In genomic region chr10:72092171-72092924, GRCh38 we compare ENCODE assay signal across 28 cellular contexts.
"Had no signal": no experiment of that assay in that cellular context is flagged by ENCODE, and none has a peak within 500 bp of the region (broad histone marks: within the 10 kb centered on the region; RNA-seq: fewer than 3 reads in every experiment).

No MANE protein-coding gene starts in this region.

- H3K27me3 Mint-ChIP-seq: natural killer cell treated with Interleukin-12 subunit alpha and Interleukin-12 subunit beta and Interleukin-15 and Interleukin-18, amount 100 ng/mL, for 72 hours; T-helper 17 cell had no signal

- H3K36me3 ChIP-seq: WERI-Rb-1 had no signal

- H3K4me3 ChIP-seq: adrenal gland, body of pancreas, esophagus muscularis mucosa, heart right ventricle, left lung, lung, mucosa of descending colon, sigmoid colon, stomach, tibial nerve had no signal

- H3K4me1 ChIP-seq: foreskin keratinocyte had no signal

- H3K27me3 ChIP-seq: adrenal gland had no signal

- H3K9me3 Mint-ChIP-seq: activated T-cell treated with anti-CD3 and anti-CD28 coated beads, Interleukin-2, amount 50 U/mL, for 4 hours; natural killer cell treated with Interleukin-12 subunit alpha and Interleukin-12 subunit beta and Interleukin-15 and Interleukin-18, amount 100 ng/mL, for 72 hours; stimulated activated effector memory CD8-positive, alpha-beta T cell treated with anti-CD3 and anti-CD28 coated beads, Interleukin-12 subunit alpha, Interleukin-12 subunit beta, amount 100 ng/mL, for 72 hours had no signal

- H3K27ac ChIP-seq: adrenal gland, body of pancreas, esophagus muscularis mucosa, foreskin keratinocyte, heart right ventricle, left lung, sigmoid colon, stomach, tibial nerve, WERI-Rb-1 had no signal

- ATAC-seq: activated CD4-positive, CD25-positive, alpha-beta regulatory T cell treated with anti-CD3 and anti-CD28 coated beads, Interleukin-2, amount 50 U/mL, for 24 hours; activated T-cell treated with anti-CD3 and anti-CD28 coated beads, Interleukin-2, amount 50 U/mL, for 4 hours; body of pancreas; foreskin keratinocyte; heart right ventricle; left lung; mucosa of descending colon; natural killer cell treated with Interleukin-12 subunit alpha and Interleukin-12 subunit beta and Interleukin-15 and Interleukin-18, amount 100 ng/mL, for 72 hours; T-helper 17 cell had no signal

- H3K27ac Mint-ChIP-seq: activated naive CD8-positive, alpha-beta T cell treated with anti-CD3 and anti-CD28 coated beads for 36 hours; natural killer cell treated with Interleukin-12 subunit alpha and Interleukin-12 subunit beta and Interleukin-15 and Interleukin-18, amount 100 ng/mL, for 72 hours; stimulated activated effector memory CD8-positive, alpha-beta T cell treated with anti-CD3 and anti-CD28 coated beads, Interleukin-12 subunit alpha, Interleukin-12 subunit beta, amount 100 ng/mL, for 72 hours had no signal

- H3K4me3 Mint-ChIP-seq: activated naive CD8-positive, alpha-beta T cell treated with anti-CD3 and anti-CD28 coated beads for 36 hours; activated T-cell treated with anti-CD3 and anti-CD28 coated beads, Interleukin-2, amount 50 U/mL, for 4 hours; natural killer cell treated with Interleukin-12 subunit alpha and Interleukin-12 subunit beta and Interleukin-15 and Interleukin-18, amount 100 ng/mL, for 72 hours; stimulated activated effector memory CD8-positive, alpha-beta T cell treated with anti-CD3 and anti-CD28 coated beads, Interleukin-12 subunit alpha, Interleukin-12 subunit beta, amount 100 ng/mL, for 72 hours; T-helper 17 cell had no signal

- H3K9me3 ChIP-seq: adrenal gland, body of pancreas, esophagus muscularis mucosa, heart right ventricle, left lung, mucosa of descending colon, sigmoid colon, stomach, tibial nerve had no signal

- DNase-seq: activated CD8-positive, alpha-beta memory T cell treated with anti-CD3 and anti-CD28 coated beads for 24 hours; activated CD8-positive, alpha-beta memory T cell treated with anti-CD3 and anti-CD28 coated beads, Interleukin-2, amount 50 U/mL, for 4 hours; activated naive CD4-positive, alpha-beta T cell treated with Interleukin-2 at 50 U/mL for 16 hours; activated naive CD8-positive, alpha-beta T cell treated with anti-CD3 and anti-CD28 coated beads for 36 hours; activated T-cell treated with anti-CD3 and anti-CD28 coated beads, Interleukin-2, amount 50 U/mL, for 4 hours; adrenal gland; aorta; body of pancreas; dermis blood vessel endothelial cell; effector CD4-positive, alpha-beta T cell; foreskin keratinocyte; heart right ventricle; left lung; mucosa of descending colon; sigmoid colon; small intestine; stimulated activated CD4-positive, alpha-beta T cell treated with anti-CD3 and anti-CD28 coated beads, Interleukin-4, amount 100 ng/mL, for 24 hours; stomach; SW 1271; T-helper 17 cell; T1000; WERI-Rb-1 had no signal
